ENCODE assay signal across 8 cellular contexts in genomic region chr6:44100088-44100550, GRCh38. TPM values are rescaled to one million over a fixed set of nuclear protein-coding genes. Genes with fewer than 3 reads are reported as not detected.
A peak's percentile ranks its signal among the peaks of the same experiment; 100 is the strongest.
DNase-seq lines count a peak whose midpoint lies in the region; ATAC-seq and TF ChIP-seq lines count a peak whose summit lies in the region.

No MANE protein-coding gene starts in this region.

- no peaks in the 10 kb centered on the region for H3K9me3 ChIP-seq in SJCRH30 (replicated peaks)
- H3K9me3 ChIP-seq in ovary, result no peaks in the 10 kb centered on the region

- DNase-seq in GM10248 (ENCODE audit: extremely low spot score) (no peak), SJCRH30 (peak; percentile 35 to 51), erythroblast (lab: John Stamatoyannopoulos, UW) (peak; percentile 48 to 55), midbrain (lab: John Stamatoyannopoulos, UW) (no peak), ovary (no peak)

- TF ChIP-seq CTCF in 22Rv1 (IDR thresholded peaks at IDR 0.05) (peak; percentile 55), GM10248 (IDR thresholded peaks at IDR 0.05; ENCODE audit: control extremely low read depth, extremely low read depth, low read depth, missing control alignments) (peak; percentile 27), ovary (IDR thresholded peaks at IDR 0.05) (no peak)

- ATAC-seq in GM21737 (IDR thresholded peaks at IDR 0.05; ENCODE audit: unreplicated experiment), result no peak

- CTCF ChIA-PET in GM10248 (lab: Yijun Ruan, JAX), result interaction anchor here (0.9 to 7.2 kb wide), 15 partner anchors 10 to 314 kb away, joined by 3 to 110 read pairs (median 3); no protein-coding TSS in a partner anchor

- intact Hi-C loops in ovary (cut with DNase I), result loop anchor here in 2 of 4 donors (5.0 to 10.0 kb wide), 3 partner anchors 52 to 235 kb away; no protein-coding TSS in a partner anchor

- peak overlapping the region; percentile 6 for H3K9ac ChIP-seq in rectal smooth muscle tissue (ENCODE audit: low read length)

- TF ChIP-seq POLR2A in erythroblast (IDR thresholded peaks at IDR 0.05; ENCODE audit: low read length) (no peak), ovary (IDR thresholded peaks at IDR 0.05) (no peak)

- H3K36me3 ChIP-seq in SJCRH30 (peaks cover 7% of the 10 kb centered on the region), rectal smooth muscle tissue (ENCODE audit: control insufficient read depth, insufficient read depth, low read length) (peaks cover 3% of the 10 kb centered on the region), ovary (no peaks in the 10 kb centered on the region)

- H3K4me3 ChIP-seq in SJCRH30 (no peak overlapping the region), rectal smooth muscle tissue (ENCODE audit: low read length) (no peak overlapping the region), ovary (no peak overlapping the region)

- POLR2A ChIA-PET in GM10248 (lab: Yijun Ruan, JAX), result interaction anchor here (1.9 kb wide), 1 partner anchor 146 kb away, joined by 6 read pairs; the partner anchor contains the start of gene HSP90AB1

- H3K4me1 ChIP-seq in SJCRH30, result no peaks in the 10 kb centered on the region
- H3K4me1 ChIP-seq in rectal smooth muscle tissue (ENCODE audit: control insufficient read depth, insufficient read depth, low read length), result no peaks in the 10 kb centered on the region
- peaks cover 2% of the 10 kb centered on the region for H3K4me1 ChIP-seq in ovary (ENCODE audit: insufficient read depth)

- no peaks in the 10 kb centered on the region for H3K27me3 ChIP-seq in SJCRH30
- no peaks in the 10 kb centered on the region for H3K27me3 ChIP-seq in rectal smooth muscle tissue (ENCODE audit: control insufficient read depth, insufficient read depth, low read length)
- H3K27me3 ChIP-seq in ovary, result no peaks in the 10 kb centered on the region

- WGBS in ovary, 3 donors, result 10 to 41% (median 31%) methylated on average over 1 of the region's 1 CpG

- TF ChIP-seq EP300 in ovary (IDR thresholded peaks at IDR 0.05), result no peak

- H3K27ac ChIP-seq in 22Rv1 (no peak overlapping the region), SJCRH30 (no peak overlapping the region), rectal smooth muscle tissue (ENCODE audit: low read depth, low read length) (no peak overlapping the region), ovary (no peak overlapping the region)

RNA-seq across cellular contexts. Expression of gene MRPL14, which starts 27.1 kb away (rescaled TPM):
- total RNA-seq in SJCRH30 (2014; rRNA removed; shearing (Covaris generic)), result 58.8 and 73.0 TPM in 2 replicates
- 10 to 100 TPM; 21.5 to 35.9 (median 24.9) TPM for total RNA-seq in ovary
- 10 to 100 TPM; 20.8 to 23.3 TPM for polyA plus RNA-seq in ovary

RNA-seq across cellular contexts. Expression of gene TMEM63B, which starts 27.2 kb away (rescaled TPM):
- 11.5 TPM in 2 replicates for total RNA-seq in SJCRH30 (2014; rRNA removed; shearing (Covaris generic))
- total RNA-seq in ovary, result 10 to 100 TPM in 6 of 7 donors, 1 to 10 TPM in 1; 7.5 to 20.6 (median 16.5) TPM
- polyA plus RNA-seq in ovary, result 10 to 100 TPM; 11.7 to 25.7 TPM

RNA-seq across cellular contexts. Expression of gene CAPN11, which starts 58.5 kb away (rescaled TPM):
- total RNA-seq in SJCRH30 (2014; rRNA removed; shearing (Covaris generic)), result 0.20 and 0.97 TPM in 2 replicates
- total RNA-seq in ovary, result under 1 TPM in 3 of 7 donors, not detected in 4; 0.18 to 0.22 (median 0.20) TPM
- under 1 TPM; 0.17 to 0.38 TPM for polyA plus RNA-seq in ovary

Comparison
In these comparisons a context has a peak if more than half of its experiments do, and no peak if none do; other contexts are left out.
1. CTCF ChIP-seq: peak in 22Rv1 (single experiment) and GM10248 (single experiment); none in ovary (0 of 3).
2. DNase-seq: peak in SJCRH30 (2 of 2) and erythroblast (2 of 2); none in GM10248 (single experiment), midbrain (single experiment) and ovary (0 of 5).